ENCODE assay signal across 11 cellular contexts in the genomic region with DNA sequence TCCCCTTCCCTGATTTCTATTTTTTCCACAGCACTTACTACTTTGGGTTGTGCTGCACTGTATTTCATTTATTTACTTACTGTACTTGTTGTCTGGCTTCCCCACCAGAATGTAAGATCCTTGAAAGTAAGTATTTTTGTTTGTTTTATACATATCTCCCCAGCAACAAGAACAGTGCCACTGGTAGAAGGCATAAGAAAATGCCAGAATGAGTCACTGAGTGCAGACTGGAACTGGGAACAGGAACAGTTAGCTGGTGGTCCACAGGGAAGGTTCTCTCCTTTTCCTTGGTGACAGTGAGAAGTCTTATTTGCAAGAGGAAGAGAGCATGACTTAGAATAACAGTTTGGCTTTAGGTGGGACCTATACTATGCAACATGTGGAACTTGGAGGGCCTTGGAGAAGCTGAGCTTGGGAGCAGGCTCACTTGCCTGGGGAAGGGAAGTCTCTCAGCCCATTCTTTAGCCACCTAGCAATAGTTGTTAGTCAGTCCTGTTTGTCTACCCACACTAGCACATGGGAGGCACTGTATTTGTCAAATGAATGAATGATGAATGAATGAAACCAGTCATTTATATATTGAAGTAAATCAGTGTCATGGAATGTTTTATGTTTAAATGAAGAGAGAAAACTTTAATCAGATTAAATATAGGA.
DNase-seq lines count a peak whose midpoint lies in the region; ATAC-seq and TF ChIP-seq lines count a peak whose summit lies in the region.
"Had no signal": no experiment of that assay in that cellular context is flagged by ENCODE, and none has a peak within 500 bp of the region (broad histone marks: within the 10 kb centered on the region; RNA-seq: fewer than 3 reads in every experiment).

No MANE protein-coding gene starts in this region.

- intact Hi-C loops in CD14-positive monocyte (cut with micrococcal nuclease), result no loop called here

- H3K4me3 Mint-ChIP-seq in activated naive CD4-positive, alpha-beta T cell treated with anti-CD3 and anti-CD28 coated beads, Interleukin-2, amount 50 U/mL, for 24 hours, result no peak overlapping the region
- peak overlapping the region; percentile 9 for H3K4me3 Mint-ChIP-seq in stimulated activated naive CD8-positive, alpha-beta T cell treated with anti-CD3 and anti-CD28 coated beads, Interleukin-15, Interleukin-2, amounts not matched to agents 100 ng/mL and 50 ng/mL, for 24 hours
- H3K4me3 Mint-ChIP-seq in endodermal cell (no peak overlapping the region), CD14-positive monocyte (no peak overlapping the region)
- H3K4me3 Mint-ChIP-seq: activated CD4-positive, alpha-beta memory T cell treated with anti-CD3 and anti-CD28 coated beads, Interleukin-2, amount 10 ng/mL, durations not matched to agents 7 days and 5 days; CD8-positive, alpha-beta memory T cell had no signal

- no peak overlapping the region for H3K4me3 ChIP-seq in astrocyte of the spinal cord (ENCODE audit: low read depth, low read length)
- no peak overlapping the region for H3K4me3 ChIP-seq in endodermal cell (ENCODE audit: low read length)

- H3K9me3 ChIP-seq in endodermal cell (ENCODE audit: control insufficient read depth, low read length), result no peaks in the 10 kb centered on the region

- no peaks in the 10 kb centered on the region for H3K27me3 Mint-ChIP-seq in activated naive CD4-positive, alpha-beta T cell treated with anti-CD3 and anti-CD28 coated beads, Interleukin-2, amount 50 U/mL, for 24 hours
- H3K27me3 Mint-ChIP-seq in stimulated activated naive CD8-positive, alpha-beta T cell treated with anti-CD3 and anti-CD28 coated beads, Interleukin-15, Interleukin-2, amounts not matched to agents 100 ng/mL and 50 ng/mL, for 24 hours, result no peaks in the 10 kb centered on the region
- H3K27me3 Mint-ChIP-seq in endodermal cell (ENCODE audit: insufficient read depth), result no peaks in the 10 kb centered on the region
- no peaks in the 10 kb centered on the region for H3K27me3 Mint-ChIP-seq in CD14-positive monocyte (ENCODE audit: low read depth in 3 of 3)
- H3K27me3 Mint-ChIP-seq: activated CD4-positive, alpha-beta memory T cell treated with anti-CD3 and anti-CD28 coated beads, Interleukin-2, amount 10 ng/mL, durations not matched to agents 7 days and 5 days; CD8-positive, alpha-beta memory T cell had no signal

- DNase-seq in activated naive CD4-positive, alpha-beta T cell treated with anti-CD3 and anti-CD28 coated beads, Interleukin-2, amount 50 U/mL, for 16 hours, result no peak
- DNase-seq in astrocyte of the spinal cord (ENCODE audit: low read depth, low spot score), result peak; percentile 55
- no peak for DNase-seq in endodermal cell
- no peak for DNase-seq in SW480 (ENCODE audit: low spot score)
- no peak for DNase-seq in CD14-positive monocyte (ENCODE audit: low spot score)
- DNase-seq: activated CD4-positive, alpha-beta memory T cell treated with anti-CD3 and anti-CD28 coated beads, Interleukin-2, amount 10 ng/mL, durations not matched to agents 7 days and 5 days; CD8-positive, alpha-beta memory T cell; NCI-H2227 treated with DMSO at 0.1 percent for 48 hours had no signal

- no peaks in the 10 kb centered on the region for H3K27me3 ChIP-seq in endodermal cell (ENCODE audit: control insufficient read depth, insufficient read depth, low read length, poor library complexity, severe bottlenecking)

- in situ Hi-C loops in astrocyte of the spinal cord (cut with HindIII; ENCODE audit: low sequenced_read_pairs), result no loop called here

- H3K9ac ChIP-seq in endodermal cell (ENCODE audit: extremely low read depth, low read length, poor library complexity, severe bottlenecking), result no peak overlapping the region

- no peak overlapping the region for H3K27ac ChIP-seq in endodermal cell (ENCODE audit: low read depth, low read length)

- peak overlapping the region; percentile 56 for H3K27ac Mint-ChIP-seq in activated naive CD4-positive, alpha-beta T cell treated with anti-CD3 and anti-CD28 coated beads, Interleukin-2, amount 50 U/mL, for 24 hours
- peak overlapping the region; percentile 84 for H3K27ac Mint-ChIP-seq in stimulated activated naive CD8-positive, alpha-beta T cell treated with anti-CD3 and anti-CD28 coated beads, Interleukin-15, Interleukin-2, amounts not matched to agents 100 ng/mL and 50 ng/mL, for 24 hours
- no peak overlapping the region for H3K27ac Mint-ChIP-seq in endodermal cell
- no peak overlapping the region for H3K27ac Mint-ChIP-seq in CD14-positive monocyte
- H3K27ac Mint-ChIP-seq: activated CD4-positive, alpha-beta memory T cell treated with anti-CD3 and anti-CD28 coated beads, Interleukin-2, amount 10 ng/mL, durations not matched to agents 7 days and 5 days had no signal

- peaks cover 10% of the 10 kb centered on the region for H3K9me3 Mint-ChIP-seq in activated naive CD4-positive, alpha-beta T cell treated with anti-CD3 and anti-CD28 coated beads, Interleukin-2, amount 50 U/mL, for 24 hours
- peaks cover 10% of the 10 kb centered on the region for H3K9me3 Mint-ChIP-seq in stimulated activated naive CD8-positive, alpha-beta T cell treated with anti-CD3 and anti-CD28 coated beads, Interleukin-15, Interleukin-2, amounts not matched to agents 100 ng/mL and 50 ng/mL, for 24 hours
- no peaks in the 10 kb centered on the region for H3K9me3 Mint-ChIP-seq in endodermal cell
- H3K9me3 Mint-ChIP-seq in CD14-positive monocyte, result peaks cover under 1 to 8% (median 3%) of the 10 kb centered on the region in 7 donors

- peaks cover 17% of the 10 kb centered on the region for H3K36me3 Mint-ChIP-seq in activated naive CD4-positive, alpha-beta T cell treated with anti-CD3 and anti-CD28 coated beads, Interleukin-2, amount 50 U/mL, for 24 hours
- H3K36me3 Mint-ChIP-seq in stimulated activated naive CD8-positive, alpha-beta T cell treated with anti-CD3 and anti-CD28 coated beads, Interleukin-15, Interleukin-2, amounts not matched to agents 100 ng/mL and 50 ng/mL, for 24 hours (ENCODE audit: low read depth), result peaks cover 26% of the 10 kb centered on the region
- no peaks in the 10 kb centered on the region for H3K36me3 Mint-ChIP-seq in endodermal cell (ENCODE audit: low read depth)
- H3K36me3 Mint-ChIP-seq in CD14-positive monocyte, result peaks cover 0 to 5% of the 10 kb centered on the region in 2 donors

- H3K4me1 Mint-ChIP-seq in activated naive CD4-positive, alpha-beta T cell treated with anti-CD3 and anti-CD28 coated beads, Interleukin-2, amount 50 U/mL, for 24 hours, result peaks cover 32% of the 10 kb centered on the region
- peaks cover 43% of the 10 kb centered on the region for H3K4me1 Mint-ChIP-seq in stimulated activated naive CD8-positive, alpha-beta T cell treated with anti-CD3 and anti-CD28 coated beads, Interleukin-15, Interleukin-2, amounts not matched to agents 100 ng/mL and 50 ng/mL, for 24 hours (ENCODE audit: low read depth)
- H3K4me1 Mint-ChIP-seq in endodermal cell, result no peaks in the 10 kb centered on the region
- peaks cover 11% of the 10 kb centered on the region for H3K4me1 Mint-ChIP-seq in CD14-positive monocyte
- H3K4me1 Mint-ChIP-seq: CD8-positive, alpha-beta memory T cell had no signal

- no peaks in the 10 kb centered on the region for H3K4me1 ChIP-seq in endodermal cell (ENCODE audit: control insufficient read depth, insufficient read depth, low read length)

- no peak for TF ChIP-seq CTCF in astrocyte of the spinal cord (IDR thresholded peaks at IDR 0.05; ENCODE audit: low read depth, low read length)
- TF ChIP-seq CTCF in endodermal cell (conservative IDR thresholded peaks at IDR 0.05), result no peak
- TF ChIP-seq CTCF in CD14-positive monocyte (IDR thresholded peaks at IDR 0.05), result no peak

- ATAC-seq in HG02973 (IDR thresholded peaks at IDR 0.05; ENCODE audit: unreplicated experiment), result peak; percentile 44

- no peaks in the 10 kb centered on the region for H3K36me3 ChIP-seq in endodermal cell (ENCODE audit: control insufficient read depth, insufficient read depth, low read length)

Comparison
In these comparisons a context has a peak if more than half of its experiments do, and no peak if none do; other contexts are left out.
1. H3K27ac Mint-ChIP-seq: peak in activated naive CD4-positive, alpha-beta T cell treated with anti-CD3 and anti-CD28 coated beads, Interleukin-2, amount 50 U/mL, for 24 hours (single experiment) and stimulated activated naive CD8-positive, alpha-beta T cell treated with anti-CD3 and anti-CD28 coated beads, Interleukin-15, Interleukin-2, amounts not matched to agents 100 ng/mL and 50 ng/mL, for 24 hours (single experiment); none in endodermal cell (single experiment) and CD14-positive monocyte (0 of 7).